8 cellular contexts compared by ENCODE assay signal in the genomic region with DNA sequence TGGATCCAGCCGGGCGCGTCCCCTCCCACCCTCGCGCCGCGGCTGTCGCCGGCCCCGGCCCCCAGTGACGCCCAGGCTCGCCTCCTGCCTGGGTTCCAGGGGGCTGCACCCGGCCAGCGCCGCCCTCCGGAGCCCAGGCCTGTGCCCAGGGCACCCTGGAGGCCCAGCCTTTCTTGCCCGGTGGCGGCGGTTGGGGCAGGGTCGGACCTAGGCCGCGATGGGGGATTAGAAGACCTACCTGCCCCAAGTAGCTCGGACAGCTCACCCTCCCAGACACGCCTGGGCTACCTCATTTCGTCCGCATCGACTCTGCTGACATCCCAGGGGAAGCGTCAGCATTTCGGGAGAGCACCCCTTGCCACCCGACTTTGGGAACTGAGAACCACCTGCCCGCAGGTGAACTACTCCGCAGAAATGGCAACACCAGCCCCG. TPM values are rescaled to one million over a fixed set of nuclear protein-coding genes. Genes with fewer than 3 reads are reported as not detected.
DNase-seq lines count a peak whose midpoint lies in the region; ATAC-seq lines count a peak whose summit lies in the region.

No MANE protein-coding gene starts in this region.

- intact Hi-C loops in activated T-helper 2 cell treated with anti-CD3 and anti-CD28 coated beads, Interferon-gamma antibody, Interleukin-2, Interleukin-4, amounts not matched to agents 10 μg/mL and 5 μg/mL and 100 μg/mL, durations not matched to agents 14 hours and 24 hours and 36 hours (cut with micrococcal nuclease): loop anchor here (5.0 kb wide), 1 partner anchor 630 kb away; the partner anchor contains the start of gene MSL3B

- no peaks in the 10 kb centered on the region for H3K9me3 Mint-ChIP-seq in activated T-helper 2 cell treated with anti-CD3 and anti-CD28 coated beads, Interferon-gamma antibody, Interleukin-2, Interleukin-4, amounts not matched to agents 10 μg/mL and 5 μg/mL and 100 μg/mL, durations not matched to agents 14 hours and 24 hours and 36 hours
- H3K9me3 Mint-ChIP-seq in stimulated activated effector memory CD8-positive, alpha-beta T cell treated with anti-CD3 and anti-CD28 coated beads, Interleukin-12 subunit alpha, Interleukin-12 subunit beta, amount 100 ng/mL, for 72 hours: no peaks in the 10 kb centered on the region

- H3K4me1 Mint-ChIP-seq in activated T-helper 2 cell treated with anti-CD3 and anti-CD28 coated beads, Interferon-gamma antibody, Interleukin-2, Interleukin-4, amounts not matched to agents 10 μg/mL and 5 μg/mL and 100 μg/mL, durations not matched to agents 14 hours and 24 hours and 36 hours (ENCODE audit: low read depth): peaks cover 37% of the 10 kb centered on the region
- peaks cover 47% of the 10 kb centered on the region for H3K4me1 Mint-ChIP-seq in stimulated activated effector memory CD8-positive, alpha-beta T cell treated with anti-CD3 and anti-CD28 coated beads, Interleukin-12 subunit alpha, Interleukin-12 subunit beta, amount 100 ng/mL, for 72 hours

- peak overlapping the region; percentile 70 for H3K9ac ChIP-seq in HUES48 (ENCODE audit: low read depth, low read length)
- peak overlapping the region; percentile 50 for H3K9ac ChIP-seq in iPS-15b (ENCODE audit: low read depth, low read length)

- H3K27ac Mint-ChIP-seq in activated T-helper 2 cell treated with anti-CD3 and anti-CD28 coated beads, Interferon-gamma antibody, Interleukin-2, Interleukin-4, amounts not matched to agents 10 μg/mL and 5 μg/mL and 100 μg/mL, durations not matched to agents 14 hours and 24 hours and 36 hours: peak overlapping the region; percentile 68
- peak overlapping the region; percentile 91 for H3K27ac Mint-ChIP-seq in stimulated activated effector memory CD8-positive, alpha-beta T cell treated with anti-CD3 and anti-CD28 coated beads, Interleukin-12 subunit alpha, Interleukin-12 subunit beta, amount 100 ng/mL, for 72 hours

- H3K9me3 ChIP-seq in HUES48 (ENCODE audit: control insufficient read depth, insufficient read depth, low read length) (no peaks in the 10 kb centered on the region), iPS-15b (ENCODE audit: control insufficient read depth, insufficient read depth, low read length) (no peaks in the 10 kb centered on the region)

- in situ Hi-C loops in ACHN (cut with HindIII; ENCODE audit: low pct_ligation_motif_present, low pct_unique_long_range_greater_than_20kb, low sequenced_read_pairs): no loop called here

- H3K36me3 Mint-ChIP-seq in activated T-helper 2 cell treated with anti-CD3 and anti-CD28 coated beads, Interferon-gamma antibody, Interleukin-2, Interleukin-4, amounts not matched to agents 10 μg/mL and 5 μg/mL and 100 μg/mL, durations not matched to agents 14 hours and 24 hours and 36 hours (ENCODE audit: low read depth): peaks cover 36% of the 10 kb centered on the region
- H3K36me3 Mint-ChIP-seq in stimulated activated effector memory CD8-positive, alpha-beta T cell treated with anti-CD3 and anti-CD28 coated beads, Interleukin-12 subunit alpha, Interleukin-12 subunit beta, amount 100 ng/mL, for 72 hours: peaks cover 45% of the 10 kb centered on the region

- peaks cover 7% of the 10 kb centered on the region for H3K27me3 Mint-ChIP-seq in activated T-helper 2 cell treated with anti-CD3 and anti-CD28 coated beads, Interferon-gamma antibody, Interleukin-2, Interleukin-4, amounts not matched to agents 10 μg/mL and 5 μg/mL and 100 μg/mL, durations not matched to agents 14 hours and 24 hours and 36 hours (ENCODE audit: low read depth)

- H3K27me3 ChIP-seq in HUES48 (ENCODE audit: control insufficient read depth, insufficient read depth, low read length) (peaks cover 27% of the 10 kb centered on the region), iPS-15b (ENCODE audit: control insufficient read depth, insufficient read depth, low read length) (peaks cover 32% of the 10 kb centered on the region)

- peak overlapping the region; percentile 75 for H3K4me3 Mint-ChIP-seq in activated T-helper 2 cell treated with anti-CD3 and anti-CD28 coated beads, Interferon-gamma antibody, Interleukin-2, Interleukin-4, amounts not matched to agents 10 μg/mL and 5 μg/mL and 100 μg/mL, durations not matched to agents 14 hours and 24 hours and 36 hours (ENCODE audit: low read depth)
- peak overlapping the region; percentile 99 for H3K4me3 Mint-ChIP-seq in stimulated activated effector memory CD8-positive, alpha-beta T cell treated with anti-CD3 and anti-CD28 coated beads, Interleukin-12 subunit alpha, Interleukin-12 subunit beta, amount 100 ng/mL, for 72 hours

- ATAC-seq in stimulated activated effector memory CD8-positive, alpha-beta T cell treated with anti-CD3 and anti-CD28 coated beads, Interleukin-12 subunit alpha, Interleukin-12 subunit beta, amount 100 ng/mL, for 72 hours: no peak
- ATAC-seq in GM21723 (IDR thresholded peaks at IDR 0.05; ENCODE audit: unreplicated experiment): no peak

- H3K27ac ChIP-seq in HUES48 (ENCODE audit: low read depth, low read length): peak overlapping the region; percentile 84

- H3K4me3 ChIP-seq in HUES48 (ENCODE audit: low read depth, low read length): peak overlapping the region; percentile 67
- peak overlapping the region; percentile 45 for H3K4me3 ChIP-seq in iPS-15b (ENCODE audit: low read depth, low read length)

- DNase-seq in activated T-helper 2 cell treated with anti-CD3 and anti-CD28 coated beads, Interferon-gamma antibody, Interleukin-2, Interleukin-4, amounts not matched to agents 10 μg/mL and 5 μg/mL and 100 μg/mL, durations not matched to agents 14 hours and 24 hours and 36 hours (ENCODE audit: low spot score): no peak
- no peak for DNase-seq in stimulated activated effector memory CD8-positive, alpha-beta T cell treated with anti-CD3 and anti-CD28 coated beads, Interleukin-12 subunit alpha, Interleukin-12 subunit beta, amount 100 ng/mL, for 72 hours (ENCODE audit: low spot score in 2 of 2)
- DNase-seq in ACHN (no peak), GM19238 (ENCODE audit: insufficient read length, low spot score) (no peak), middle frontal gyrus (ENCODE audit: extremely low spot score, low spot score) (no peak)

- H3K36me3 ChIP-seq in HUES48 (ENCODE audit: control insufficient read depth, insufficient read depth, low read length): no peaks in the 10 kb centered on the region
- H3K36me3 ChIP-seq in iPS-15b (ENCODE audit: control insufficient read depth, insufficient read depth, low read length): no peaks in the 10 kb centered on the region

- H3K4me1 ChIP-seq in HUES48 (ENCODE audit: control insufficient read depth, insufficient read depth, low read length): peaks cover 20% of the 10 kb centered on the region
- H3K4me1 ChIP-seq in iPS-15b (ENCODE audit: control insufficient read depth, insufficient read depth, low read length): no peaks in the 10 kb centered on the region

RNA-seq across cellular contexts. Expression of gene ARL4C, which starts 0.7 kb away (rescaled TPM):
- total RNA-seq in activated T-helper 2 cell treated with anti-CD3 and anti-CD28 coated beads, Interferon-gamma antibody, Interleukin-2, Interleukin-4, amounts not matched to agents 10 μg/mL and 5 μg/mL and 100 μg/mL, durations not matched to agents 14 hours and 24 hours and 36 hours: 44.6 and 45.7 TPM in 2 replicates
